8 cellular contexts compared by ENCODE assay signal in the genomic region with DNA sequence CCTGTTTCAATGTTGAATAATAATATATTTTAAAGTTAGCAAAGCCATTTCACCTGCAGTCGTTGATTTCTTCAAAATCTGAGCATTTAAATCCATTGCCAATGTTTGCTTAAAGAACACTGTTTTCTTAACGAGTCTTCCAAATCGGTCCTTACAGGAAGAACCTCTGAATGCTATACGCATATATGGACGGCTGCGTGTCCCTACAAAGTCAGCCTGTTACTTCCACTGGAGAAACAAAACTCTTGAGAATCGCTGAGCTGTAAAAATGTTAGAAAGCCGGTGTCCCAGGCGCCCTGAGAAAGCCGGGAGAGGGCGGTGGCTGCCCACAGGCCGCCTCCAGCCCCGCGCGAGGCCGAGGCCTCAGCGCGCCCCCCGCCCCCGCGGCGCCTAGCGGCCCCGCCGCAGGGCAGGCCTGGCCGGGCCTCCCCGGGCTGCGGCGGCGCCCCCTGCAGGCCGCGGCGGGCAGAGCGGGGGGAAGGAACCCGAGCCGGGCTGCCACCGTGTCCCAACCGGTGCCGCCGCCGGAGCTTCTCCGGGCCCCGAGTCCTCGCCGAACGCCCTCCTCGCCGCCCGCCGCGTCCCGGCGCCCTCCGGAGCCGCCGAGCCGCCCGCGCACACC. TPM values are rescaled to one million over a fixed set of nuclear protein-coding genes. Genes with fewer than 3 reads are reported as not detected.
DNase-seq lines count a peak whose midpoint lies in the region; ATAC-seq and TF ChIP-seq lines count a peak whose summit lies in the region.

A gene with protein sequence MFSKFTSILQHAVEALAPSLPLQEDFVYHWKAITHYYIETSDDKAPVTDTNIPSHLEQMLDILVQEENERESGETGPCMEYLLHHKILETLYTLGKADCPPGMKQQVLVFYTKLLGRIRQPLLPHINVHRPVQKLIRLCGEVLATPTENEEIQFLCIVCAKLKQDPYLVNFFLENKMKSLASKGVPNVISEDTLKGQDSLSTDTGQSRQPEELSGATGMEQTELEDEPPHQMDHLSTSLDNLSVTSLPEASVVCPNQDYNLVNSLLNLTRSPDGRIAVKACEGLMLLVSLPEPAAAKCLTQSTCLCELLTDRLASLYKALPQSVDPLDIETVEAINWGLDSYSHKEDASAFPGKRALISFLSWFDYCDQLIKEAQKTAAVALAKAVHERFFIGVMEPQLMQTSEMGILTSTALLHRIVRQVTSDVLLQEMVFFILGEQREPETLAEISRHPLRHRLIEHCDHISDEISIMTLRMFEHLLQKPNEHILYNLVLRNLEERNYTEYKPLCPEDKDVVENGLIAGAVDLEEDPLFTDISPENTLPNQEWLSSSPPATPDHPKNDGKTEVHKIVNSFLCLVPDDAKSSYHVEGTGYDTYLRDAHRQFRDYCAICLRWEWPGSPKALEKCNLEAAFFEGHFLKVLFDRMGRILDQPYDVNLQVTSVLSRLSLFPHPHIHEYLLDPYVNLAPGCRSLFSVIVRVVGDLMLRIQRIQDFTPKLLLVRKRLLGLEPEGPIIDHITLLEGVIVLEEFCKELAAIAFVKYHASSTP (plus strand): TSS at position 488 of the 622 bp plus-strand sequence. CDS start 299 bp downstream, outside the sequence.

- no peaks in the 10 kb centered on the region for H3K36me3 ChIP-seq in body of pancreas (replicated peaks in 1 of 2; ENCODE audit: insufficient read depth in 1 of 2, low read depth in 2 of 2)
- H3K36me3 ChIP-seq in iPS-18a (ENCODE audit: control insufficient read depth, low read depth, low read length): no peaks in the 10 kb centered on the region
- H3K36me3 ChIP-seq in skeletal muscle tissue (ENCODE audit: control insufficient read depth in 3 of 3, insufficient read depth in 3 of 3, low read length in 3 of 3): no peaks in the 10 kb centered on the region

- H3K4me3 ChIP-seq in NB4 (ENCODE audit: low read depth, low read length) (peak within 1 kb of the TSS; percentile 88), body of pancreas (peak within 1 kb of the TSS; percentile 90 to 97), iPS-18a (ENCODE audit: low read length) (peak within 1 kb of the TSS; percentile 73), skeletal muscle tissue (ENCODE audit: low read length in 3 of 3) (peak within 1 kb of the TSS; percentile 75 to 92 (median 79))

- H3K27me3 ChIP-seq in body of pancreas (no peaks in the 10 kb centered on the region), iPS-18a (ENCODE audit: control insufficient read depth, insufficient read depth, low read length) (no peaks in the 10 kb centered on the region), skeletal muscle tissue (ENCODE audit: control insufficient read depth in 3 of 3, insufficient read depth in 3 of 3, low read length in 3 of 3) (no peaks in the 10 kb centered on the region)

- ATAC-seq in HG02588 (IDR thresholded peaks at IDR 0.05; ENCODE audit: unreplicated experiment): peak; percentile 81
- peak; percentile 90 for ATAC-seq in body of pancreas

- H3K27ac ChIP-seq in body of pancreas: peak within 1 kb of the TSS; percentile 90 to 97 (median 96)
- no peak within 1 kb of the TSS for H3K27ac ChIP-seq in iPS-18a (ENCODE audit: low read length)
- H3K27ac ChIP-seq in skeletal muscle tissue (ENCODE audit: low read depth, low read length): peak within 1 kb of the TSS; percentile 88

- TF ChIP-seq POLR2A in NB4 (IDR thresholded peaks at IDR 0.05; ENCODE audit: extremely low read depth, insufficient read length) (peak; percentile 55), body of pancreas (IDR thresholded peaks at IDR 0.05) (peak; percentile 12 to 50 (median 29))

- H3K4me1 ChIP-seq in body of pancreas: peaks cover 31% of the 10 kb centered on the region
- H3K4me1 ChIP-seq in iPS-18a (ENCODE audit: control insufficient read depth, low read depth, low read length): peaks cover 6% of the 10 kb centered on the region
- peaks cover 20 to 23% (median 20%) of the 10 kb centered on the region in 3 donors for H3K4me1 ChIP-seq in skeletal muscle tissue (ENCODE audit: control insufficient read depth in 3 of 3, insufficient read depth in 3 of 3, low read length in 3 of 3)

- H3K9me3 ChIP-seq in body of pancreas: no peaks in the 10 kb centered on the region
- no peaks in the 10 kb centered on the region for H3K9me3 ChIP-seq in iPS-18a (ENCODE audit: control insufficient read depth, low read depth, low read length)
- no peaks in the 10 kb centered on the region for H3K9me3 ChIP-seq in skeletal muscle tissue (ENCODE audit: control insufficient read depth in 3 of 3, low read length in 3 of 3)

- intact Hi-C loops in body of pancreas (cut with DNase I): no loop called here

- TF ChIP-seq CTCF in NB4 (IDR thresholded peaks at IDR 0.05; ENCODE audit: low read depth, low read length): no peak
- TF ChIP-seq CTCF in body of pancreas (IDR thresholded peaks at IDR 0.05): peak in 5 of 7 experiments; percentile 9 to 97 (median 89)

- WGBS in body of pancreas, 2 donors: 2% methylated on average over 11 to 39 of the region's 59 CpGs

- peak within 1 kb of the TSS; percentile 75 for H3K9ac ChIP-seq in iPS-18a (ENCODE audit: low read length)
- peak within 1 kb of the TSS; percentile 85 to 93 (median 93) for H3K9ac ChIP-seq in skeletal muscle tissue (ENCODE audit: low read depth in 1 of 3, low read length in 3 of 3)

- DNase-seq in NCI-H1694 treated with DMSO at 0.1 percent for 48 hours (lab: John Stamatoyannopoulos, UW) (peak; percentile 3), NCI-H1694 (lab: John Stamatoyannopoulos, UW) (no peak), NB4 (ENCODE audit: low read depth) (peak; percentile 86), UCSD-AML1 (lab: John Stamatoyannopoulos, UW; ENCODE audit: unreplicated experiment) (peak; percentile 91), body of pancreas (peak; percentile 75 to 86 (median 78))

RNA-seq across cellular contexts. Expression of the gene that starts here (rescaled TPM):
- total RNA-seq in body of pancreas: 10 to 100 TPM; 14.8 to 19.8 TPM
- total RNA-seq in skeletal muscle tissue: 23.0 TPM
